In the genomic region with DNA sequence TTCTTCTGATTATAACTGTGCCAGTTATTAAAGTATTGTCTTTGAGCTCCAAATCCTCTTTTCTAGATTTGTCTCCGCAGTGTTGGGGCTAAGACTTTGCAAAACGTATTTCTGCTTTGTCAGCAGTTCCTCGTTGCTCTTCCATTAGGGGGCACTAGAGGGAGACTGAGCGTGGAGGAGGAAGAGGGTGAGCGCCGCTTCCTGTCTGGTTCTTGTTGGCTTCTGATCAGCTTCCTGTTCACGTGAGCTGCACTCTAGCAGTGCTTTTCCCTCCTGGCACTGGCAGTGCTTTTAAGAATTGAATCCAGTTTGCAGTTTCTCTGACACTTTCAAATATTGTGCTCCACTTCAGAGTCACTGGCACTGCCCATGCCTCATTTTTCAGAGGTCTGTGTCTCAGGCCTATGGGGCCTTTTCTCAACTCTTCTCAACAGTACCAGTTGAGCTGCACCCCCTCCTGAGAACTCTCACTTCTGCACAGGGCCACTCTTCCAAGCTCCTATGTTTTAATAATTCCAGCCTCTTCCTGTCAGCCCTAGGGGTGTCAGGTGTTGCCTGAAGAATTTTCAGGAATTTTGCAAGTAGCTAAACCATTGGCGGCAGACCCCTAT, we compare ENCODE assay signal across 8 cellular contexts. TPM values are rescaled to one million over a fixed set of nuclear protein-coding genes. Genes with fewer than 3 reads are reported as not detected.
DNase-seq lines count a peak whose midpoint lies in the region; ATAC-seq and TF ChIP-seq lines count a peak whose summit lies in the region.

No MANE protein-coding gene starts in this region.

- H3K4me1 ChIP-seq in osteoblast (ENCODE audit: insufficient read depth, low read length), result no peaks in the 10 kb centered on the region

- TF ChIP-seq CTCF in GM12872 (IDR thresholded peaks at IDR 0.05; ENCODE audit: insufficient read depth, low read depth, low read length), result peak; percentile 58
- no peak for TF ChIP-seq CTCF in osteoblast (IDR thresholded peaks at IDR 0.05; ENCODE audit: extremely low read depth, low read depth, low read length)
- TF ChIP-seq CTCF in coronary artery (IDR thresholded peaks at IDR 0.05), result no peak

- no peaks in the 10 kb centered on the region for H4K20me1 ChIP-seq in osteoblast (ENCODE audit: insufficient read depth, low read length)

- H3K27ac ChIP-seq in osteoblast (ENCODE audit: low read depth, low read length), result no peak overlapping the region
- H3K27ac ChIP-seq in coronary artery, result no peak overlapping the region

- H3K4me3 ChIP-seq in osteoblast (ENCODE audit: insufficient read depth, low read length) (no peak overlapping the region), coronary artery (no peak overlapping the region)

- ATAC-seq in HG02798 (IDR thresholded peaks at IDR 0.05; ENCODE audit: poor library complexity, unreplicated experiment), result peak; percentile 62

- DNase-seq in RKO (ENCODE audit: low spot score) (peak; percentile 66), osteoblast (ENCODE audit: insufficient read length, low spot score, missing footprints) (peak; percentile 1), NCI-H2227 (lab: John Stamatoyannopoulos, UW; ENCODE audit: unreplicated experiment) (no peak), coronary artery (ENCODE audit: low spot score) (no peak), DMS79 treated with DMSO at 0.1 percent for 48 hours (lab: John Stamatoyannopoulos, UW) (no peak)
- peak; percentile 27 for DNase-seq in central memory CD4-positive, alpha-beta T cell

- no peak overlapping the region for H2AFZ ChIP-seq in osteoblast (ENCODE audit: low read length)

- no peaks in the 10 kb centered on the region for H3K9me3 ChIP-seq in osteoblast (ENCODE audit: low read depth, low read length)

- H3K4me2 ChIP-seq in osteoblast (ENCODE audit: insufficient read depth, low read length), result no peak overlapping the region

- H3K36me3 ChIP-seq in osteoblast (ENCODE audit: insufficient read depth, low read length), result no peaks in the 10 kb centered on the region

- no peaks in the 10 kb centered on the region for H3K79me2 ChIP-seq in osteoblast (ENCODE audit: insufficient read depth, low read length)

- no peaks in the 10 kb centered on the region for H3K27me3 ChIP-seq in osteoblast (ENCODE audit: insufficient read depth, low read length)

RNA-seq across cellular contexts. Expression of a gene that starts 54.4 kb away (rescaled TPM):
- total RNA-seq in osteoblast, result 13.3 and 15.9 TPM in 2 replicates

Comparison
In these comparisons a context has a peak if more than half of its experiments do, and no peak if none do; other contexts are left out.
1. DNase-seq: peak in RKO (single experiment), central memory CD4-positive, alpha-beta T cell (single experiment) and osteoblast (single experiment); none in NCI-H2227 (single experiment), coronary artery (single experiment) and DMS79 treated with DMSO at 0.1 percent for 48 hours (single experiment).